In the genomic region with DNA sequence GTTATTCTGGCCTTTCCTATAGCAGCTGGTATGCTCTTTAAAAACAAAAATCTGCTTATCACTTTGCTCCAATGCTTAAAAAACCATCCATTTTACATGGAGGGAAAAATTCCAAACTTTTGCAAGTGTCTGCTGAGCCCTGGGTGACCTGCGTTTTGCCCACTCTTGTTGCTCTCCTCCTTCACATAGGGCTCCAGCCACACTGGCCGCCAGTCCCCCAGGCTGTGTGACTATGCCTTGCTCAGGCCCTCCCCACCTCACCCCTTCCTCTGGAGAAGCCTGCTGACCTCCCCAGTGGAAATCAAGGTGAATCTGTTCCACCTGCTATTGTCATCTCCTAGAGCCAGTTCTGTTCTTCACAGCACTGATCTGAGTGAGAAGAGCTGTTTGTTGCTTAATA, we compare ENCODE assay signal across 32 cellular contexts.
"Had no signal": no experiment of that assay in that cellular context is flagged by ENCODE, and none has a peak within 500 bp of the region (broad histone marks: within the 10 kb centered on the region; RNA-seq: fewer than 3 reads in every experiment).

No MANE protein-coding gene starts in this region.

- H3K27ac Mint-ChIP-seq: activated CD4-positive, alpha-beta memory T cell treated with anti-CD3 and anti-CD28 coated beads, Interleukin-2, amount 10 ng/mL, durations not matched to agents 7 days and 5 days; activated naive CD4-positive, alpha-beta T cell treated with anti-CD3 and anti-CD28 coated beads for 36 hours; activated T-cell treated with anti-CD3 and anti-CD28 coated beads, Interleukin-2, amount 50 U/mL, for 24 hours; activated T-helper 2 cell treated with anti-CD3 and anti-CD28 coated beads, Interferon-gamma antibody, Interleukin-2, Interleukin-4, amounts not matched to agents 10 μg/mL and 5 μg/mL and 100 μg/mL, durations not matched to agents 14 hours and 24 hours and 36 hours had no signal

- H3K9me3 Mint-ChIP-seq: activated CD4-positive, alpha-beta memory T cell treated with anti-CD3 and anti-CD28 coated beads, Interleukin-2, amount 10 ng/mL, durations not matched to agents 7 days and 5 days; activated naive CD4-positive, alpha-beta T cell treated with anti-CD3 and anti-CD28 coated beads for 36 hours; activated naive CD4-positive, alpha-beta T cell treated with anti-CD3 and anti-CD28 coated beads, Interleukin-2, amount 50 U/mL, for 72 hours; activated T-cell treated with anti-CD3 and anti-CD28 coated beads, Interleukin-2, amount 50 U/mL, for 24 hours; activated T-helper 2 cell treated with anti-CD3 and anti-CD28 coated beads, Interferon-gamma antibody, Interleukin-2, Interleukin-4, amounts not matched to agents 10 μg/mL and 5 μg/mL and 100 μg/mL, durations not matched to agents 14 hours and 24 hours and 36 hours had no signal

- H3K27ac ChIP-seq: adrenal gland, body of pancreas, RWPE1, WERI-Rb-1 had no signal

- H3K4me3 ChIP-seq: adrenal gland, body of pancreas, MG63 had no signal

- H3K36me3 ChIP-seq: adrenal gland, MG63, WERI-Rb-1 had no signal

- H3K4me3 Mint-ChIP-seq: activated CD4-positive, alpha-beta memory T cell treated with anti-CD3 and anti-CD28 coated beads, Interleukin-2, amount 10 ng/mL, durations not matched to agents 7 days and 5 days; activated naive CD4-positive, alpha-beta T cell treated with anti-CD3 and anti-CD28 coated beads for 36 hours; activated T-cell treated with anti-CD3 and anti-CD28 coated beads, Interleukin-2, amount 50 U/mL, for 24 hours had no signal

- H3K36me3 Mint-ChIP-seq: activated naive CD4-positive, alpha-beta T cell treated with anti-CD3 and anti-CD28 coated beads, Interleukin-2, amount 50 U/mL, for 72 hours had no signal

- H3K27me3 Mint-ChIP-seq: activated CD4-positive, alpha-beta memory T cell treated with anti-CD3 and anti-CD28 coated beads, Interleukin-2, amount 10 ng/mL, durations not matched to agents 7 days and 5 days; activated T-cell treated with anti-CD3 and anti-CD28 coated beads, Interleukin-2, amount 50 U/mL, for 24 hours had no signal

- H3K9me3 ChIP-seq: adrenal gland, body of pancreas, MG63 had no signal

- DNase-seq: activated CD4-positive, alpha-beta memory T cell treated with anti-CD3 and anti-CD28 coated beads, Interleukin-2, amount 10 ng/mL, durations not matched to agents 7 days and 5 days; activated CD4-positive, alpha-beta T cell treated with anti-CD3 and anti-CD28 coated beads for 1 hour; activated CD4-positive, alpha-beta T cell treated with anti-CD3 and anti-CD28 coated beads for 48 hours; activated CD4-positive, CD25-positive, alpha-beta regulatory T cell; activated CD8-positive, alpha-beta memory T cell treated with anti-CD3 and anti-CD28 coated beads for 24 hours; activated gamma-delta T cell; activated naive CD4-positive, alpha-beta T cell treated with anti-CD3 and anti-CD28 coated beads for 36 hours; activated T-cell treated with anti-CD3 and anti-CD28 coated beads, Interleukin-2, amount 50 U/mL, for 24 hours; adrenal gland; body of pancreas; Kasumi-1; KG1; MG63; NCI-H1048; NCI-H1436 treated with DMSO at 0.1 percent for 48 hours; NCI-H1694 treated with DMSO at 0.1 percent for 48 hours; NCI-H2029 treated with DMSO at 0.1 percent for 48 hours; NCI-H2107; NCI-H2171; NCI-H510A; NCI-H526; NCI-H748 treated with DMSO at 0.1 percent for 48 hours; NK-92 treated with Interleukin-12 subunit alpha and Interleukin-12 subunit beta, amount 100 ng/mL, for 24 hours; PC-3; SW 1271; T-helper 1 cell; T-helper 2 cell; T-helper 9 cell had no signal

- H3K27me3 ChIP-seq: adrenal gland, body of pancreas, MG63 had no signal
